In the genomic region with DNA sequence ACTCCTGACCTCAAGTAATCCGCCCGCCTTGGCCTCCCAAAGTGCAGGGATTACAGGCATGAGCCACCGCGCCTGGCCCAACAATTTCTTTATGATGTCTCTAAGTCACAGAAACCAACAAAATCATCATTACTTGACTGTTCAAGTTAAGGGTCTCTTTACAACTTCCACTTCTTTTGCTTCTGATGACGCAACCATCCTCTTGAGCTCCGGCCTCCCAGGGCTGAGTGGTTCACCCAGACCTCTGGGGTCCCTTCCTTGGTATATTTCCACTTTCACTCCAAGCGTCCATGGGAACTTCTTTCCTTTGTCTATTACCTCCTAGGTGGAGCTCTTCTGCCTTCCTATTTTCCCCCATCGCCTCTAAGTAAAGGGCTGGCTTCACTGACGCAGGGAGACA, we compare ENCODE assay signal across 19 cellular contexts.
"Had no signal": no experiment of that assay in that cellular context is flagged by ENCODE, and none has a peak within 500 bp of the region (broad histone marks: within the 10 kb centered on the region; RNA-seq: fewer than 3 reads in every experiment).

No MANE protein-coding gene starts in this region.

- H3K36me3 ChIP-seq: heart right ventricle, pancreas, right atrium auricular region, transverse colon, vagina had no signal

- H3K27ac Mint-ChIP-seq: memory B cell, nephron progenitor cell had no signal

- H3K9me3 Mint-ChIP-seq: memory B cell, nephron progenitor cell had no signal

- H3K27me3 Mint-ChIP-seq: brain, memory B cell had no signal

- H3K4me1 ChIP-seq: pancreas, psoas muscle, vagina had no signal

- H3K27ac ChIP-seq: heart right ventricle, pancreas, psoas muscle, right atrium auricular region, transverse colon, vagina, VCaP had no signal

- H3K4me3 ChIP-seq: heart right ventricle, mucosa of descending colon, pancreas, psoas muscle, right atrium auricular region, transverse colon, vagina had no signal

- H3K4me1 Mint-ChIP-seq: memory B cell had no signal

- H3K9me3 ChIP-seq: heart right ventricle, mucosa of descending colon, pancreas, psoas muscle, right atrium auricular region, transverse colon, vagina had no signal

- H3K27me3 ChIP-seq: heart right ventricle, pancreas, right atrium auricular region, transverse colon, vagina had no signal

- DNase-seq: activated CD4-positive, alpha-beta T cell treated with anti-CD3 and anti-CD28 coated beads, Interleukin-2, amount 50 U/mL, for 1 hour; activated CD8-positive, alpha-beta memory T cell treated with anti-CD3 and anti-CD28 coated beads for 24 hours; activated CD8-positive, alpha-beta memory T cell treated with anti-CD3 and anti-CD28 coated beads, Interleukin-2, amount 50 U/mL, for 4 hours; aorta; heart right ventricle; left colon; mucosa of descending colon; nephron progenitor cell; pancreas; psoas muscle; stimulated activated CD4-positive, alpha-beta T cell treated with anti-CD3 and anti-CD28 coated beads, Interleukin-4, amount 100 ng/mL, for 4 hours; T-helper 2 cell; transverse colon had no signal

- ATAC-seq: activated CD4-positive, CD25-positive, alpha-beta regulatory T cell treated with anti-CD3 and anti-CD28 coated beads, Interleukin-2, amount 50 U/mL, for 24 hours; heart right ventricle; left colon; mucosa of descending colon; pancreas; psoas muscle had no signal

- H3K4me3 Mint-ChIP-seq: brain, memory B cell, nephron progenitor cell had no signal
